Comparison of ENCODE assay signal across 28 cellular contexts in genomic region chr1:88296227-88297010, GRCh38.
"Had no signal": no experiment of that assay in that cellular context is flagged by ENCODE, and none has a peak within 500 bp of the region (broad histone marks: within the 10 kb centered on the region; RNA-seq: fewer than 3 reads in every experiment).

No MANE protein-coding gene starts in this region.

- H3K27me3 Mint-ChIP-seq: activated CD4-positive, alpha-beta T cell treated with anti-CD3 and anti-CD28 coated beads, Interleukin-2, amount 10 ng/mL, durations not matched to agents 24 days and 14 days; activated CD8-positive, alpha-beta memory T cell treated with anti-CD3 and anti-CD28 coated beads, Interleukin-2, amount 10 ng/mL, durations not matched to agents 7 days and 5 days; activated naive CD4-positive, alpha-beta T cell treated with anti-CD3 and anti-CD28 coated beads, Interleukin-2, amount 50 U/mL, for 24 hours; central memory CD8-positive, alpha-beta T cell had no signal

- H3K36me3 ChIP-seq: Peyer's patch, SJSA1 had no signal

- H3K27me3 ChIP-seq: body of pancreas, Peyer's patch, SJSA1 had no signal

- H3K9me3 ChIP-seq: body of pancreas, Peyer's patch, SJSA1 had no signal

- H3K36me3 Mint-ChIP-seq: activated CD8-positive, alpha-beta memory T cell treated with anti-CD3 and anti-CD28 coated beads, Interleukin-2, amount 10 ng/mL, durations not matched to agents 7 days and 5 days; activated naive CD4-positive, alpha-beta T cell treated with anti-CD3 and anti-CD28 coated beads, Interleukin-2, amount 50 U/mL, for 24 hours had no signal

- DNase-seq: activated B cell treated with CpG ODN at 0.5 μM for 24 hours; activated CD4-positive, alpha-beta T cell treated with anti-CD3 and anti-CD28 coated beads for 1 hour; activated CD4-positive, alpha-beta T cell treated with anti-CD3 and anti-CD28 coated beads, Interleukin-2, amount 10 ng/mL, durations not matched to agents 24 days and 14 days; activated CD4-positive, alpha-beta T cell treated with anti-CD3 and anti-CD28 coated beads, Interleukin-2, amount 50 U/mL, for 48 hours; activated CD8-positive, alpha-beta memory T cell treated with anti-CD3 and anti-CD28 coated beads, Interleukin-2, amount 10 ng/mL, durations not matched to agents 7 days and 5 days; activated effector memory CD4-positive, alpha-beta T cell treated with Interleukin-2 at 50 U/mL for 16 hours; activated naive CD4-positive, alpha-beta T cell; activated T-cell treated with anti-CD3 and anti-CD28 coated beads, Interleukin-2, amount 50 U/mL, for 24 hours; aorta; body of pancreas; MM.1S; NCI-H1105; NCI-H1436; NCI-H1694 treated with DMSO at 0.1 percent for 48 hours; NCI-H2029 treated with DMSO at 0.1 percent for 48 hours; NCI-H345; NCI-H510A; NCI-H69; NK-92 treated with Interleukin-12 subunit alpha and Interleukin-12 subunit beta, amount 100 ng/mL, for 24 hours; Peyer's patch; Right ventricle myocardium superior had no signal

- ATAC-seq: activated CD8-positive, alpha-beta memory T cell treated with anti-CD3 and anti-CD28 coated beads, Interleukin-2, amount 10 ng/mL, durations not matched to agents 7 days and 5 days; body of pancreas; SK-N-SH treated with all-trans-retinoic acid at 6 μM for 48 hours had no signal

- H3K4me1 Mint-ChIP-seq: activated B cell treated with CpG ODN at 0.5 μM for 24 hours; activated CD4-positive, alpha-beta T cell treated with anti-CD3 and anti-CD28 coated beads, Interleukin-2, amount 10 ng/mL, durations not matched to agents 24 days and 14 days; activated CD8-positive, alpha-beta memory T cell treated with anti-CD3 and anti-CD28 coated beads, Interleukin-2, amount 10 ng/mL, durations not matched to agents 7 days and 5 days; activated naive CD4-positive, alpha-beta T cell treated with anti-CD3 and anti-CD28 coated beads, Interleukin-2, amount 50 U/mL, for 24 hours; central memory CD8-positive, alpha-beta T cell had no signal

- H3K27ac ChIP-seq: body of pancreas, Peyer's patch, RWPE1, SJSA1 had no signal

- H3K27ac Mint-ChIP-seq: activated B cell treated with CpG ODN at 0.5 μM for 24 hours; activated CD4-positive, alpha-beta T cell treated with anti-CD3 and anti-CD28 coated beads, Interleukin-2, amount 10 ng/mL, durations not matched to agents 24 days and 14 days; activated CD8-positive, alpha-beta memory T cell treated with anti-CD3 and anti-CD28 coated beads, Interleukin-2, amount 10 ng/mL, durations not matched to agents 7 days and 5 days; activated naive CD4-positive, alpha-beta T cell treated with anti-CD3 and anti-CD28 coated beads, Interleukin-2, amount 50 U/mL, for 24 hours; activated T-cell treated with anti-CD3 and anti-CD28 coated beads, Interleukin-2, amount 50 U/mL, for 24 hours; activated T-helper 1 cell treated with anti-CD3 and anti-CD28 coated beads, Interleukin-12 subunit alpha, Interleukin-12 subunit beta, Interleukin-2, Interleukin-4 antibody, amounts not matched to agents 30 ng/mL and 10 ng/mL and 1 ng/mL, durations not matched to agents 14 hours and 24 hours and 36 hours; T-helper 1 cell treated with Interleukin-12 subunit alpha and Interleukin-12 subunit beta and Interleukin-4 antibody, amounts not matched to agents 30 μg/mL and 1 μg/mL, for 36 hours had no signal

- H3K9me3 Mint-ChIP-seq: activated B cell treated with CpG ODN at 0.5 μM for 24 hours; activated CD4-positive, alpha-beta T cell treated with anti-CD3 and anti-CD28 coated beads, Interleukin-2, amount 10 ng/mL, durations not matched to agents 24 days and 14 days; activated naive CD4-positive, alpha-beta T cell treated with anti-CD3 and anti-CD28 coated beads, Interleukin-2, amount 50 U/mL, for 24 hours; activated T-cell treated with anti-CD3 and anti-CD28 coated beads, Interleukin-2, amount 50 U/mL, for 24 hours; activated T-helper 1 cell treated with anti-CD3 and anti-CD28 coated beads, Interleukin-12 subunit alpha, Interleukin-12 subunit beta, Interleukin-2, Interleukin-4 antibody, amounts not matched to agents 30 ng/mL and 10 ng/mL and 1 ng/mL, durations not matched to agents 14 hours and 24 hours and 36 hours; central memory CD8-positive, alpha-beta T cell; T-helper 1 cell treated with Interleukin-12 subunit alpha and Interleukin-12 subunit beta and Interleukin-4 antibody, amounts not matched to agents 30 μg/mL and 1 μg/mL, for 36 hours had no signal

- H3K4me3 Mint-ChIP-seq: activated B cell treated with CpG ODN at 0.5 μM for 24 hours; activated CD4-positive, alpha-beta T cell treated with anti-CD3 and anti-CD28 coated beads, Interleukin-2, amount 10 ng/mL, durations not matched to agents 24 days and 14 days; activated CD8-positive, alpha-beta memory T cell treated with anti-CD3 and anti-CD28 coated beads, Interleukin-2, amount 10 ng/mL, durations not matched to agents 7 days and 5 days; activated naive CD4-positive, alpha-beta T cell treated with anti-CD3 and anti-CD28 coated beads, Interleukin-2, amount 50 U/mL, for 24 hours; activated T-cell treated with anti-CD3 and anti-CD28 coated beads, Interleukin-2, amount 50 U/mL, for 24 hours; activated T-helper 1 cell treated with anti-CD3 and anti-CD28 coated beads, Interleukin-12 subunit alpha, Interleukin-12 subunit beta, Interleukin-2, Interleukin-4 antibody, amounts not matched to agents 30 ng/mL and 10 ng/mL and 1 ng/mL, durations not matched to agents 14 hours and 24 hours and 36 hours; central memory CD8-positive, alpha-beta T cell; T-helper 1 cell treated with Interleukin-12 subunit alpha and Interleukin-12 subunit beta and Interleukin-4 antibody, amounts not matched to agents 30 μg/mL and 1 μg/mL, for 36 hours had no signal

- H3K4me3 ChIP-seq: body of pancreas, Peyer's patch, SJSA1 had no signal

- H3K4me1 ChIP-seq: body of pancreas, Peyer's patch, SJSA1 had no signal
